Comparison of ENCODE assay signal across 8 cellular contexts in genomic region chr4:27318740-27319139, GRCh38.
DNase-seq lines count a peak whose midpoint lies in the region; ATAC-seq and TF ChIP-seq lines count a peak whose summit lies in the region.

No MANE protein-coding gene starts in this region.

- peaks cover 11% of the 10 kb centered on the region for H3F3A ChIP-seq in neural progenitor cell (ENCODE audit: low read depth)

- H3K4me1 Mint-ChIP-seq in chondrocyte (ENCODE audit: low read depth) (no peaks in the 10 kb centered on the region), neural progenitor cell (peaks cover 6% of the 10 kb centered on the region)

- no peaks in the 10 kb centered on the region for H3K79me2 ChIP-seq in neural progenitor cell (ENCODE audit: low read depth)

- peak overlapping the region; percentile 66 for H2AFZ ChIP-seq in neural progenitor cell (replicated peaks)

- H3K4me3 Mint-ChIP-seq in chondrocyte (ENCODE audit: unreplicated experiment) (no peak overlapping the region), neural progenitor cell (no peak overlapping the region)

- peak; percentile 27 for DNase-seq in AG09309 (ENCODE audit: low read depth)
- peak; percentile 7 for DNase-seq in NCI-H460 (ENCODE audit: extremely low read depth, low read depth)
- DNase-seq in chondrocyte (ENCODE audit: low spot score): no peak
- peak; percentile 72 for DNase-seq in neural progenitor cell (ENCODE audit: low spot score)
- no peak for DNase-seq in spleen
- no peak for DNase-seq in GOT3 (lab: John Stamatoyannopoulos, UW)

- H3K27ac ChIP-seq in neural progenitor cell (peak overlapping the region; percentile 10), spleen (no peak overlapping the region)

- H3K27me3 Mint-ChIP-seq in chondrocyte (ENCODE audit: low read depth) (peaks cover 14% of the 10 kb centered on the region), neural progenitor cell (ENCODE audit: insufficient read depth, low read depth) (no peaks in the 10 kb centered on the region)

- TF ChIP-seq CTCF in AG09309 (IDR thresholded peaks at IDR 0.05; ENCODE audit: control insufficient read depth, insufficient read depth, low read depth, low read length, missing control alignments) (peak; percentile 82), GM12875 (IDR thresholded peaks at IDR 0.05; ENCODE audit: borderline replicate concordance, insufficient read depth, low read depth, low read length) (peak; percentile 49; the same call in 1 of the 2 replicates), chondrocyte (IDR thresholded peaks at IDR 0.05) (peak; percentile 81), neural progenitor cell (IDR thresholded peaks at IDR 0.05) (peak; percentile 68), spleen (IDR thresholded peaks at IDR 0.05 in 8 of 11, conservative IDR thresholded peaks at IDR 0.05 in 3 of 11) (no peak)

- H3K4me1 ChIP-seq in neural progenitor cell (peaks cover 19% of the 10 kb centered on the region), spleen (no peaks in the 10 kb centered on the region)

- no peaks in the 10 kb centered on the region for H3K27me3 ChIP-seq in neural progenitor cell
- H3K27me3 ChIP-seq in spleen (replicated peaks in 1 of 7): no peaks in the 10 kb centered on the region

- no peak overlapping the region for H3K9ac ChIP-seq in neural progenitor cell

- H3K36me3 ChIP-seq in neural progenitor cell: no peaks in the 10 kb centered on the region
- H3K36me3 ChIP-seq in spleen: no peaks in the 10 kb centered on the region

- intact Hi-C loops in spleen (cut with DNase I; ENCODE audit: low total_unique reads): no loop called here

- H3K27ac Mint-ChIP-seq in chondrocyte (ENCODE audit: unreplicated experiment) (no peak overlapping the region), neural progenitor cell (peak overlapping the region; percentile 4)

- H3K36me3 Mint-ChIP-seq in chondrocyte (ENCODE audit: low read depth): no peaks in the 10 kb centered on the region
- H3K36me3 Mint-ChIP-seq in neural progenitor cell: no peaks in the 10 kb centered on the region

- H4K20me1 ChIP-seq in neural progenitor cell (ENCODE audit: low read depth): no peaks in the 10 kb centered on the region

- TF ChIP-seq POLR2A in spleen (IDR thresholded peaks at IDR 0.05): no peak

- H3K4me2 ChIP-seq in neural progenitor cell: no peak overlapping the region

- H3K9me3 Mint-ChIP-seq in chondrocyte (ENCODE audit: low read depth): no peaks in the 10 kb centered on the region
- no peaks in the 10 kb centered on the region for H3K9me3 Mint-ChIP-seq in neural progenitor cell

- H3K4me3 ChIP-seq in AG09309 (ENCODE audit: control insufficient read depth, low read depth, low read length): no peak overlapping the region
- no peak overlapping the region for H3K4me3 ChIP-seq in GM12875 (ENCODE audit: low read depth, low read length)
- H3K4me3 ChIP-seq in neural progenitor cell: no peak overlapping the region
- no peak overlapping the region for H3K4me3 ChIP-seq in spleen

- no peak for ATAC-seq in HG03342 (IDR thresholded peaks at IDR 0.05; ENCODE audit: unreplicated experiment)

- 10 to 29% (median 15%) methylated on average over 6 of the region's 6 CpGs for WGBS in spleen, 5 donors

- H3K9me3 ChIP-seq in neural progenitor cell (ENCODE audit: low read depth) (no peaks in the 10 kb centered on the region), spleen (no peaks in the 10 kb centered on the region)

Comparison
In these comparisons a context has a peak if more than half of its experiments do, and no peak if none do; other contexts are left out.
1. DNase-seq: peak in AG09309 (single experiment), NCI-H460 (single experiment) and neural progenitor cell (single experiment); none in chondrocyte (single experiment), spleen (single experiment) and GOT3 (single experiment).
2. CTCF ChIP-seq: peak in AG09309 (single experiment), GM12875 (single experiment), chondrocyte (single experiment) and neural progenitor cell (single experiment); none in spleen (0 of 11).